ENCODE assay signal across 8 cellular contexts in genomic region chr3:47009225-47010049, GRCh38. TPM values are rescaled to one million over a fixed set of nuclear protein-coding genes. Genes with fewer than 3 reads are reported as not detected.
DNase-seq lines count a peak whose midpoint lies in the region; ATAC-seq and TF ChIP-seq lines count a peak whose summit lies in the region.

No MANE protein-coding gene starts in this region.

- 3 to 5% methylated on average over 26 to 81 of the region's 81 CpGs for WGBS in testis, 2 donors

- intact Hi-C loops in testis (cut with DNase I; ENCODE audit: low total_unique reads) = no loop called here

- peak; percentile 25 for TF ChIP-seq POLR2A in testis (IDR thresholded peaks at IDR 0.05)

- H3K4me1 ChIP-seq in testis = peaks cover 11% of the 10 kb centered on the region

- H3K9me3 ChIP-seq in testis = no peaks in the 10 kb centered on the region

- DNase-seq in RPMI7951 (ENCODE audit: low read depth) = peak; percentile 94
- peak; percentile 71 for DNase-seq in activated naive CD4-positive, alpha-beta T cell treated with anti-CD3 and anti-CD28 coated beads, Interleukin-2, amount 50 U/mL, for 16 hours
- peak; percentile 88 for DNase-seq in glomerular visceral epithelial cell (ENCODE audit: extremely low spot score)
- DNase-seq in omental fat pad (ENCODE audit: low spot score) = peak; percentile 36
- DNase-seq in testis = peak; percentile 91
- DNase-seq in SIG-M5 (lab: John Stamatoyannopoulos, UW) = no peak

- TF ChIP-seq CTCF in omental fat pad (IDR thresholded peaks at IDR 0.05) (no peak), testis (IDR thresholded peaks at IDR 0.05) (no peak)

- peak overlapping the region; percentile 40 to 85 for H3K27ac ChIP-seq in testis

- peak overlapping the region; percentile 63 to 65 for H3K4me3 ChIP-seq in testis

- no peaks in the 10 kb centered on the region for H3K36me3 ChIP-seq in testis (ENCODE audit: low read depth, missing control alignments)

- H3K27me3 ChIP-seq in testis = no peaks in the 10 kb centered on the region

- ATAC-seq in GM18520 (IDR thresholded peaks at IDR 0.05; ENCODE audit: unreplicated experiment) (peak; percentile 85), HG03025 (IDR thresholded peaks at IDR 0.05; ENCODE audit: low FRiP score, unreplicated experiment) (peak; percentile 65), omental fat pad (ENCODE audit: low FRiP score) (peak; percentile 92)

RNA-seq across cellular contexts. Expression of gene NBEAL2, which starts 30.0 kb away (rescaled TPM):
- total RNA-seq in RPMI7951 (2014; rRNA removed; shearing (Covaris generic)) = 4.1 and 6.1 TPM in 2 replicates
- total RNA-seq in omental fat pad (100 to 1,000 TPM in 1 of 4 donors, 10 to 100 TPM in 3; 17.4 to 113 (median 33.6) TPM), testis (10 to 100 TPM; 40.2 to 44.8 TPM)
- 16.2 TPM for polyA plus RNA-seq in testis (ENCODE audit: insufficient read depth, low read depth, low replicate concordance)

RNA-seq across cellular contexts. Expression of gene CCDC12, which starts 32.9 kb away (rescaled TPM):
- total RNA-seq in RPMI7951 (2014; rRNA removed; shearing (Covaris generic)) = 32.1 and 48.9 TPM in 2 replicates
- total RNA-seq in omental fat pad = 10 to 100 TPM; 30.8 to 61.5 (median 45.4) TPM
- total RNA-seq in testis = 10 to 100 TPM; 59.6 to 66.6 TPM
- polyA plus RNA-seq in testis (ENCODE audit: insufficient read depth, low read depth, low replicate concordance) = 43.3 TPM
